12 cellular contexts compared by ENCODE assay signal in the genomic region with DNA sequence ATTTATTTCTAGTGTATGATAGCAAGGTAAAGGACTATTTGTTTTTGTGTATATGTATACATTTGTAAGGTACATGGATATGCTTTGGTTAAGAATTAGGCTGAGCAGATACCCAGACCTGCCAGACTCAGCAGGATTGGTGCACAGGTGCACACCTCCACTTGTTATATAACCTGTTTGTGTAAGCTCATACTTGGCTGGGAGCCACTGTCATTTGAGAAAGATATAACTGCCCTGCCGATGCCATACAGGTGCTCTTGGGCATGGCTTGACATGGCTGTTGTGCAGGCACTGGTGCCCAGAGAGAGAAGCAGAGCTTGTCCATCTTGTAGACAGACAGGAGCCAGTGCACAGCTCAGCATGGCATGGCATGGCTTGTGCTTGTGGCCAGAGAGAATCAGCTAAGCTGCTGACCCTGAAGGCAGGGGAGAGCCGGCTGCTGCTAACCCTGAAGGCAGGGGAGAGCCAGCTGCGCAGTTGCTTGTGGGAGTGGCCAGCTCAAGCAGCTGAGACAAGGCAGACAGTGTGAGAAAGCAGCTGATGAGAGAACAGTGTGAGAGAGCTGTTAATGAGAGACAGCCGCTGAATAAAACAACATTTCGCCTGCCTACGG.
DNase-seq lines count a peak whose midpoint lies in the region; ATAC-seq, FAIRE-seq and TF ChIP-seq lines count a peak whose summit lies in the region.
"Had no signal": no experiment of that assay in that cellular context is flagged by ENCODE, and none has a peak within 500 bp of the region (broad histone marks: within the 10 kb centered on the region; RNA-seq: fewer than 3 reads in every experiment).

No MANE protein-coding gene starts in this region.

- H3K36me3 ChIP-seq in small intestine (ENCODE audit: control insufficient read depth in 2 of 2, insufficient read depth in 2 of 2, low read length in 2 of 2) = no peaks in the 10 kb centered on the region
- no peaks in the 10 kb centered on the region for H3K36me3 ChIP-seq in vagina
- H3K36me3 ChIP-seq: thyroid gland had no signal

- no peaks in the 10 kb centered on the region for H3K27me3 Mint-ChIP-seq in activated naive CD4-positive, alpha-beta T cell treated with anti-CD3 and anti-CD28 coated beads, Interleukin-2, amount 50 U/mL, for 24 hours
- no peaks in the 10 kb centered on the region for H3K27me3 Mint-ChIP-seq in activated naive CD4-positive, alpha-beta T cell treated with anti-CD3 and anti-CD28 coated beads for 36 hours (ENCODE audit: low read depth)
- peaks cover 6% of the 10 kb centered on the region for H3K27me3 Mint-ChIP-seq in brain

- H3K4me3 ChIP-seq in small intestine (ENCODE audit: low read depth in 1 of 2, low read length in 2 of 2) = no peak overlapping the region
- H3K4me3 ChIP-seq in vagina = no peak overlapping the region
- H3K4me3 ChIP-seq: thyroid gland had no signal

- H3K9me3 Mint-ChIP-seq in activated naive CD4-positive, alpha-beta T cell treated with anti-CD3 and anti-CD28 coated beads, Interleukin-2, amount 50 U/mL, for 24 hours = no peaks in the 10 kb centered on the region
- H3K9me3 Mint-ChIP-seq in activated naive CD4-positive, alpha-beta T cell treated with anti-CD3 and anti-CD28 coated beads for 36 hours = no peaks in the 10 kb centered on the region
- no peaks in the 10 kb centered on the region for H3K9me3 Mint-ChIP-seq in brain
- H3K9me3 Mint-ChIP-seq: activated T-cell treated with anti-CD3 and anti-CD28 coated beads, Interleukin-2, amount 50 U/mL, for 72 hours had no signal

- WGBS in small intestine, 3 donors = 49 to 76% (median 63%) methylated on average over 6 of the region's 6 CpGs

- CTCF ChIA-PET in activated naive CD4-positive, alpha-beta T cell treated with anti-CD3 and anti-CD28 coated beads for 36 hours (lab: Charles Lee) = interaction anchor here (1.1 to 2.6 kb wide), 3 partner anchors 9 to 157 kb away, joined by 3 to 23 read pairs (median 4); no protein-coding TSS in a partner anchor

- H3K27ac Mint-ChIP-seq in activated naive CD4-positive, alpha-beta T cell treated with anti-CD3 and anti-CD28 coated beads, Interleukin-2, amount 50 U/mL, for 24 hours = peak overlapping the region; percentile 13
- no peak overlapping the region for H3K27ac Mint-ChIP-seq in activated naive CD4-positive, alpha-beta T cell treated with anti-CD3 and anti-CD28 coated beads for 36 hours
- peak overlapping the region in 3 of 5 experiments; percentile 20 to 82 (median 53) for H3K27ac Mint-ChIP-seq in brain
- H3K27ac Mint-ChIP-seq: activated T-cell treated with anti-CD3 and anti-CD28 coated beads, Interleukin-2, amount 50 U/mL, for 72 hours had no signal

- H3K36me3 Mint-ChIP-seq in activated naive CD4-positive, alpha-beta T cell treated with anti-CD3 and anti-CD28 coated beads, Interleukin-2, amount 50 U/mL, for 24 hours = peaks cover 4% of the 10 kb centered on the region
- peaks cover 12% of the 10 kb centered on the region for H3K36me3 Mint-ChIP-seq in activated naive CD4-positive, alpha-beta T cell treated with anti-CD3 and anti-CD28 coated beads for 36 hours (ENCODE audit: low read depth)
- peaks cover 5% of the 10 kb centered on the region for H3K36me3 Mint-ChIP-seq in brain

- TF ChIP-seq CTCF in brain (conservative IDR thresholded peaks at IDR 0.05) = no peak
- TF ChIP-seq CTCF in vagina (IDR thresholded peaks at IDR 0.05) = no peak

- intact Hi-C loops in activated naive CD4-positive, alpha-beta T cell treated with anti-CD3 and anti-CD28 coated beads for 36 hours (cut with micrococcal nuclease) = no loop called here
- intact Hi-C loops in vagina (cut with DNase I) = no loop called here

- no peak overlapping the region for H3K4me3 Mint-ChIP-seq in activated naive CD4-positive, alpha-beta T cell treated with anti-CD3 and anti-CD28 coated beads, Interleukin-2, amount 50 U/mL, for 24 hours
- no peak overlapping the region for H3K4me3 Mint-ChIP-seq in activated naive CD4-positive, alpha-beta T cell treated with anti-CD3 and anti-CD28 coated beads for 36 hours
- no peak overlapping the region for H3K4me3 Mint-ChIP-seq in brain
- H3K4me3 Mint-ChIP-seq: activated T-cell treated with anti-CD3 and anti-CD28 coated beads, Interleukin-2, amount 50 U/mL, for 72 hours had no signal

- H3K27me3 ChIP-seq in small intestine (ENCODE audit: control insufficient read depth in 2 of 2, insufficient read depth in 2 of 2, low read length in 2 of 2) = no peaks in the 10 kb centered on the region
- H3K27me3 ChIP-seq in vagina = no peaks in the 10 kb centered on the region
- H3K27me3 ChIP-seq: thyroid gland had no signal

- H3K4me1 ChIP-seq in small intestine (ENCODE audit: control insufficient read depth in 2 of 2, insufficient read depth in 1 of 2, low read depth in 1 of 2, low read length in 1 of 2) = no peaks in the 10 kb centered on the region
- no peaks in the 10 kb centered on the region for H3K4me1 ChIP-seq in vagina
- H3K4me1 ChIP-seq: thyroid gland had no signal

- no peak for ATAC-seq in esophagus mucosa
- ATAC-seq: activated T-cell treated with anti-CD3 and anti-CD28 coated beads, Interleukin-2, amount 50 U/mL, for 72 hours had no signal

- H3K4me1 Mint-ChIP-seq in activated naive CD4-positive, alpha-beta T cell treated with anti-CD3 and anti-CD28 coated beads, Interleukin-2, amount 50 U/mL, for 24 hours = no peaks in the 10 kb centered on the region
- H3K4me1 Mint-ChIP-seq in activated naive CD4-positive, alpha-beta T cell treated with anti-CD3 and anti-CD28 coated beads for 36 hours (ENCODE audit: low read depth) = peaks cover 5% of the 10 kb centered on the region
- no peaks in the 10 kb centered on the region for H3K4me1 Mint-ChIP-seq in brain

- FAIRE-seq in small intestine (lab: Jason Lieb, UNC) = no peak
- FAIRE-seq: endothelial cell of umbilical vein had no signal

- no peak for TF ChIP-seq POLR2A in vagina (IDR thresholded peaks at IDR 0.05)

- H3K9me3 ChIP-seq in small intestine (ENCODE audit: control insufficient read depth, low read depth) = no peaks in the 10 kb centered on the region
- H3K9me3 ChIP-seq in vagina = no peaks in the 10 kb centered on the region
- H3K9me3 ChIP-seq: thyroid gland had no signal

- no peak overlapping the region for H3K27ac ChIP-seq in small intestine (ENCODE audit: low read depth in 1 of 2, low read length in 1 of 2)
- no peak overlapping the region for H3K27ac ChIP-seq in vagina
- H3K27ac ChIP-seq: RWPE1, thyroid gland had no signal

- no peak for DNase-seq in activated naive CD4-positive, alpha-beta T cell treated with anti-CD3 and anti-CD28 coated beads for 36 hours
- DNase-seq in NCI-H2171 (lab: John Stamatoyannopoulos, UW) (peak; percentile 96), small intestine (peak; percentile 19), vagina (ENCODE audit: extremely low spot score in 2 of 2) (no peak), OCI-M2 (lab: John Stamatoyannopoulos, UW; ENCODE audit: unreplicated experiment) (no peak)
- DNase-seq: activated T-cell treated with anti-CD3 and anti-CD28 coated beads, Interleukin-2, amount 50 U/mL, for 72 hours had no signal

Comparison
In these comparisons a context has a peak if more than half of its experiments do, and no peak if none do; other contexts are left out.
1. DNase-seq: peak in NCI-H2171 (single experiment) and small intestine (single experiment); none in activated naive CD4-positive, alpha-beta T cell treated with anti-CD3 and anti-CD28 coated beads for 36 hours (single experiment), vagina (0 of 2) and OCI-M2 (single experiment).